ENCODE assay signal across 1 cellular context in genomic region chr7:151087247-151088018, GRCh38.
TF ChIP-seq lines count a peak whose summit lies in the region.

No MANE protein-coding gene starts in this region.

TF ChIP-seq in WTC11, 78 proteins besides CTCF, POLR2A, EP300 and RAD21 (continued from another document and continues in another):
- TF ChIP-seq MAX (CRISPR knock-in tag; IDR thresholded peaks at IDR 0.05) (no peak), PREB (CRISPR knock-in tag; IDR thresholded peaks at IDR 0.05; ENCODE audit: borderline replicate concordance) (no peak), ZNF263 (CRISPR knock-in tag; IDR thresholded peaks at IDR 0.05; ENCODE audit: low read depth) (no peak), ZNF281 (CRISPR knock-in tag; IDR thresholded peaks at IDR 0.05) (0 out of 2 replicates have a peak, but pooled peaks have one; percentile 47), ZNF512 (CRISPR knock-in tag; IDR thresholded peaks at IDR 0.05; ENCODE audit: borderline replicate concordance) (no peak), MYBL2 (CRISPR knock-in tag; IDR thresholded peaks at IDR 0.05) (0 out of 2 replicates have a peak, but pooled peaks have one; percentile 22), ETV6 (CRISPR knock-in tag; IDR thresholded peaks at IDR 0.05) (peak; percentile 12; the same call in 1 of the 2 replicates), NFYB (CRISPR knock-in tag; conservative IDR thresholded peaks at IDR 0.05; ENCODE audit: low read depth) (no peak), NFATC4 (CRISPR knock-in tag; IDR thresholded peaks at IDR 0.05) (no peak), ZBTB43 (CRISPR knock-in tag; IDR thresholded peaks at IDR 0.05) (0 out of 2 replicates have a peak, but pooled peaks have one; percentile 18), ZSCAN18 (CRISPR knock-in tag; IDR thresholded peaks at IDR 0.05) (no peak), ATF1 (CRISPR knock-in tag; IDR thresholded peaks at IDR 0.05) (no peak), FOXP4 (CRISPR knock-in tag; IDR thresholded peaks at IDR 0.05) (no peak), TEAD1 (CRISPR knock-in tag; IDR thresholded peaks at IDR 0.05) (no peak), ZNF425 (CRISPR knock-in tag; conservative IDR thresholded peaks at IDR 0.05) (no peak), PRRX2 (CRISPR knock-in tag; IDR thresholded peaks at IDR 0.05) (no peak), ZNF532 (CRISPR knock-in tag; IDR thresholded peaks at IDR 0.05; ENCODE audit: borderline replicate concordance) (no peak), CBFB (CRISPR knock-in tag; IDR thresholded peaks at IDR 0.05; ENCODE audit: low read depth) (no peak), MLX (CRISPR knock-in tag; IDR thresholded peaks at IDR 0.05) (no peak), FOXP1 (CRISPR knock-in tag; IDR thresholded peaks at IDR 0.05; ENCODE audit: borderline replicate concordance) (peak; percentile 72; the same call in 1 of the 2 replicates), IRF1 (CRISPR knock-in tag; IDR thresholded peaks at IDR 0.05) (no peak), RORB (CRISPR knock-in tag; IDR thresholded peaks at IDR 0.05) (no peak), STAT6 (CRISPR knock-in tag; conservative IDR thresholded peaks at IDR 0.05; ENCODE audit: low read depth) (no peak), ZMAT4 (CRISPR knock-in tag; IDR thresholded peaks at IDR 0.05) (no peak), ATF3 (CRISPR knock-in tag; conservative IDR thresholded peaks at IDR 0.05) (no peak), MXD4 (CRISPR knock-in tag; IDR thresholded peaks at IDR 0.05; ENCODE audit: borderline replicate concordance) (no peak), SMAD3 (CRISPR knock-in tag; IDR thresholded peaks at IDR 0.05; ENCODE audit: borderline replicate concordance) (no peak)
